16 cellular contexts compared by ENCODE assay signal in the genomic region with DNA sequence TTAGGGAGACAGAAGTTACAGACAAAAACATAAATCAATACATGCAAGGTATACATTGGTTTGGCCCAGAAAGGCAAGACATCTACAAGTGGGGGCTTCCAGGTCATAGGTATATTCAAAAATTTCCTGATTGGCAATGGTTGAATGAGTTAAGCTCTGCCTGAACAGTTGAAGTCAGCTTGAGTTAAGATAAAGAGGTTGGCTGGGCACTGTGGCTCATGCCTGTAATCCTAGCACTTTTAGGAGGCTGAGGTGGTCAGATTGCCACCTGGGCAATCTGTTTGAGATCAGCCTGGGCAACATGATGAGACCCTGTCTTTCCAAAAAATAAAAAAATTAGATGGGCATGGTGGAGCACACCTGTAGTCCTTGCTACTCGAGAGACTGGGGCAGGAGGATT. TPM values are rescaled to one million over a fixed set of nuclear protein-coding genes. Genes with fewer than 3 reads are reported as not detected.
A peak's percentile ranks its signal among the peaks of the same experiment; 100 is the strongest.
DNase-seq lines count a peak whose midpoint lies in the region; ATAC-seq, FAIRE-seq and TF ChIP-seq lines count a peak whose summit lies in the region.
"Had no signal": no experiment of that assay in that cellular context is flagged by ENCODE, and none has a peak within 500 bp of the region (broad histone marks: within the 10 kb centered on the region; RNA-seq: fewer than 3 reads in every experiment).

No MANE protein-coding gene starts in this region.

- H3K4me2 ChIP-seq in endothelial cell of umbilical vein (ENCODE audit: insufficient read depth, low read length), result no peak overlapping the region
- H3K4me2 ChIP-seq: BLaER1 had no signal

- WGBS in suprapubic skin, result 79% methylated on average over 1 of the region's 1 CpG

- no peaks in the 10 kb centered on the region for H3K9me3 ChIP-seq in Panc1 (ENCODE audit: control insufficient read depth, insufficient read depth, low read depth, low read length)
- no peaks in the 10 kb centered on the region for H3K9me3 ChIP-seq in endothelial cell of umbilical vein (replicated peaks; ENCODE audit: control insufficient read depth, insufficient read depth, low read length)
- peaks cover 4% of the 10 kb centered on the region for H3K9me3 ChIP-seq in suprapubic skin
- no peaks in the 10 kb centered on the region for H3K9me3 ChIP-seq in SJCRH30 (replicated peaks)

- BruUV-seq in Panc1 (replicated peaks; lab: Mats Ljungman, UMichigan) (no TSS peak), endothelial cell of umbilical vein (replicated peaks; lab: Mats Ljungman, UMichigan) (no TSS peak)

- no peaks in the 10 kb centered on the region for H3K27me3 ChIP-seq in Panc1 (ENCODE audit: control insufficient read depth, insufficient read depth, low read length)
- H3K27me3 ChIP-seq in endothelial cell of umbilical vein (ENCODE audit: control insufficient read depth in 2 of 2, insufficient read depth in 2 of 2, low read length in 2 of 2), result no peaks in the 10 kb centered on the region
- H3K27me3 ChIP-seq in suprapubic skin, result no peaks in the 10 kb centered on the region
- H3K27me3 ChIP-seq in SJCRH30, result no peaks in the 10 kb centered on the region
- H3K27me3 ChIP-seq: BLaER1 had no signal

- POLR2A ChIA-PET in Panc1 (lab: Charles Lee), result no interaction called here
- POLR2A ChIA-PET in endothelial cell of umbilical vein (lab: Charles Lee), result no interaction called here

- TF ChIP-seq EP300 in suprapubic skin (IDR thresholded peaks at IDR 0.05), result no peak

- no peaks in the 10 kb centered on the region for H4K20me1 ChIP-seq in endothelial cell of umbilical vein (replicated peaks; ENCODE audit: control insufficient read depth, extremely low read depth, insufficient read depth, low read length)
- H4K20me1 ChIP-seq: BLaER1 had no signal

- in situ Hi-C loops in Panc1 (cut with HindIII; ENCODE audit: low pct_unique_long_range_greater_than_20kb, low sequenced_read_pairs), result no loop called here

- H3K27ac ChIP-seq in Panc1 (ENCODE audit: low read length), result peak overlapping the region; percentile 48; the same call in 1 of the 2 replicates
- H3K27ac ChIP-seq in endothelial cell of umbilical vein (ENCODE audit: insufficient read depth, low read depth, low read length), result no peak overlapping the region
- H3K27ac ChIP-seq in suprapubic skin, result no peak overlapping the region
- no peak overlapping the region for H3K27ac ChIP-seq in SJCRH30
- H3K27ac ChIP-seq: BLaER1 had no signal

- CTCF ChIA-PET in Panc1 (lab: Charles Lee), result no interaction called here
- CTCF ChIA-PET in endothelial cell of umbilical vein (lab: Charles Lee), result no interaction called here

- dilution Hi-C loops in endothelial cell of umbilical vein (cut with MboI; ENCODE audit: extremely low pct_ligation_motif_present, low sequenced_read_pairs), result no loop called here

- H3K4me3 ChIP-seq in Panc1 (ENCODE audit: low read depth in 2 of 2, low read length in 2 of 2) (no peak overlapping the region), endothelial cell of umbilical vein (replicated peaks in 1 of 3; ENCODE audit: insufficient read depth in 1 of 3, low read depth in 1 of 3, low read length in 3 of 3) (no peak overlapping the region), suprapubic skin (no peak overlapping the region), SJCRH30 (no peak overlapping the region)
- H3K4me3 ChIP-seq: BLaER1, GM12878 had no signal

- TF ChIP-seq CTCF in Panc1 (IDR thresholded peaks at IDR 0.05) (no peak), endothelial cell of umbilical vein (IDR thresholded peaks at IDR 0.05; ENCODE audit: extremely low read depth in 1 of 2, insufficient read depth in 1 of 2, low read depth in 1 of 2, low read length in 2 of 2) (no peak), suprapubic skin (IDR thresholded peaks at IDR 0.05) (no peak)

- intact Hi-C loops in Panc1 (cut with micrococcal nuclease; ENCODE audit: unreplicated experiment), result no loop called here
- intact Hi-C loops in endothelial cell of umbilical vein (cut with micrococcal nuclease), result no loop called here

- TF ChIP-seq POLR2A in endothelial cell of umbilical vein (IDR thresholded peaks at IDR 0.05; ENCODE audit: low read depth, low read length), result no peak
- TF ChIP-seq POLR2A in suprapubic skin (IDR thresholded peaks at IDR 0.05), result no peak

- ATAC-seq in Panc1, result no peak
- ATAC-seq: GM12878 had no signal

- H3K9ac ChIP-seq in endothelial cell of umbilical vein (replicated peaks; ENCODE audit: extremely low read depth, insufficient read depth, low read length), result no peak overlapping the region
- H3K9ac ChIP-seq: BLaER1 had no signal

- no peak overlapping the region for H2AFZ ChIP-seq in endothelial cell of umbilical vein (ENCODE audit: low read depth, low read length)

- no peaks in the 10 kb centered on the region for H3K79me2 ChIP-seq in endothelial cell of umbilical vein (ENCODE audit: control insufficient read depth, insufficient read depth, low read length)

- peak; percentile 25 for DNase-seq in Daoy (ENCODE audit: low read depth)
- DNase-seq in Panc1 (ENCODE audit: low read depth, low spot score), result no peak
- no peak for DNase-seq in endothelial cell of umbilical vein (ENCODE audit: low read depth, low spot score)
- peak; percentile 69 for DNase-seq in kidney tubule cell (ENCODE audit: low spot score)
- no peak for DNase-seq in suprapubic skin (ENCODE audit: low spot score in 2 of 2)
- no peak for DNase-seq in activated T-cell treated with anti-CD3 and anti-CD28 coated beads for 4 hours
- DNase-seq in SJCRH30, result no peak
- DNase-seq: 8988T; CD4-positive, alpha-beta memory T cell; DMS153; DMS79; H9 had no signal

- H3K9me1 ChIP-seq in endothelial cell of umbilical vein (replicated peaks; ENCODE audit: control insufficient read depth, extremely low read depth, insufficient read depth, low read length), result no peaks in the 10 kb centered on the region

- H3K4me1 ChIP-seq in Panc1 (ENCODE audit: control insufficient read depth, insufficient read depth, low read length), result peaks cover 2% of the 10 kb centered on the region; the same call in 1 of the 2 replicates
- H3K4me1 ChIP-seq in endothelial cell of umbilical vein (ENCODE audit: control insufficient read depth, extremely low read depth, insufficient read depth, low read length), result no peaks in the 10 kb centered on the region
- peaks cover 4% of the 10 kb centered on the region for H3K4me1 ChIP-seq in suprapubic skin
- peaks cover 7% of the 10 kb centered on the region; the same call in 1 of the 2 replicates for H3K4me1 ChIP-seq in SJCRH30
- H3K4me1 ChIP-seq: BLaER1 had no signal

- peak; percentile 24 for FAIRE-seq in endothelial cell of umbilical vein (lab: Jason Lieb, UNC)
- FAIRE-seq: GM19239 had no signal

- H3K36me3 ChIP-seq in Panc1 (ENCODE audit: control insufficient read depth, insufficient read depth, low read length), result no peaks in the 10 kb centered on the region
- H3K36me3 ChIP-seq in endothelial cell of umbilical vein (ENCODE audit: control insufficient read depth in 2 of 2, extremely low read depth in 1 of 2, insufficient read depth in 2 of 2, low read length in 2 of 2), result no peaks in the 10 kb centered on the region
- H3K36me3 ChIP-seq in suprapubic skin, result no peaks in the 10 kb centered on the region
- no peaks in the 10 kb centered on the region for H3K36me3 ChIP-seq in SJCRH30
- H3K36me3 ChIP-seq: BLaER1 had no signal

TF ChIP-seq in endothelial cell of umbilical vein, 7 proteins besides CTCF, POLR2A, EP300 and RAD21:
- no peak for TF ChIP-seq JUN (IDR thresholded peaks at IDR 0.05; ENCODE audit: borderline replicate concordance, insufficient read depth, insufficient read length, low read depth)
- TF ChIP-seq FOS (IDR thresholded peaks at IDR 0.05; ENCODE audit: borderline replicate concordance, insufficient read depth, low read length), result no peak
- no peak for TF ChIP-seq POLR2AphosphoS5 (IDR thresholded peaks at IDR 0.05; ENCODE audit: insufficient read depth, low read depth, low read length)
- TF ChIP-seq EZH2 (IDR thresholded peaks at IDR 0.05; ENCODE audit: borderline replicate concordance, low read depth, low read length, severe bottlenecking), result no peak
- TF ChIP-seq MYC (IDR thresholded peaks at IDR 0.05; ENCODE audit: low read depth, low read length), result no peak
- no peak for TF ChIP-seq MAX (IDR thresholded peaks at IDR 0.05; ENCODE audit: insufficient read depth, insufficient read length)
- TF ChIP-seq GATA2 (IDR thresholded peaks at IDR 0.05; ENCODE audit: insufficient read depth, insufficient read length, low read depth, low read length), result no peak

RNA-seq across cellular contexts. Expression of gene TMC1, which starts 16.3 kb away (rescaled TPM):
- not detected in 2 replicates for total RNA-seq in Daoy (2014; rRNA removed; shearing (Covaris generic))
- 0.36 TPM for total RNA-seq in Panc1 (2021; ENCODE audit: unreplicated experiment)
- polyA plus RNA-seq in Panc1 (2012; ENCODE audit: insufficient read length), result 0.59 TPM
- total RNA-seq in endothelial cell of umbilical vein, result 0.48 and 1.5 TPM in 2 replicates
- polyA plus RNA-seq in endothelial cell of umbilical vein, result 0.30 TPM in 1 of 2 replicates, not detected in the other
- 0.04 and 0.17 TPM in 2 replicates for polyA plus RNA-seq in endothelial cell of umbilical vein (2011; cell fraction: cytosol; rRNA removed)
- polyA plus RNA-seq in endothelial cell of umbilical vein (2011; cell fraction: nucleus; rRNA removed), result 0.50 and 1.1 TPM in 2 replicates
- 0.15 and 0.17 TPM in 2 replicates for polyA plus RNA-seq in endothelial cell of umbilical vein (2012)
- polyA minus RNA-seq in endothelial cell of umbilical vein, result 0.64 and 1.2 TPM in 2 replicates
- polyA minus RNA-seq in endothelial cell of umbilical vein (2011; cell fraction: cytosol; rRNA and poly(A)+ RNA removed), result not detected
- not detected in 2 replicates for polyA minus RNA-seq in endothelial cell of umbilical vein (2011; cell fraction: nucleus; rRNA and poly(A)+ RNA removed)
- total RNA-seq in suprapubic skin, result not detected
- not detected in 2 replicates for total RNA-seq in SJCRH30 (2014; rRNA removed; shearing (Covaris generic))
- total RNA-seq: CD4-positive, alpha-beta memory T cell had no signal
- polyA plus RNA-seq: AG04450; CD4-positive, alpha-beta memory T cell had no signal

Comparison
In these comparisons a context has a peak if more than half of its experiments do, and no peak if none do; other contexts are left out.
1. DNase-seq: peak in Daoy (single experiment) and kidney tubule cell (single experiment); none in Panc1 (single experiment), endothelial cell of umbilical vein (single experiment), suprapubic skin (0 of 2), activated T-cell treated with anti-CD3 and anti-CD28 coated beads for 4 hours (single experiment) and SJCRH30 (0 of 2).